8 cellular contexts compared by ENCODE assay signal in the genomic region with DNA sequence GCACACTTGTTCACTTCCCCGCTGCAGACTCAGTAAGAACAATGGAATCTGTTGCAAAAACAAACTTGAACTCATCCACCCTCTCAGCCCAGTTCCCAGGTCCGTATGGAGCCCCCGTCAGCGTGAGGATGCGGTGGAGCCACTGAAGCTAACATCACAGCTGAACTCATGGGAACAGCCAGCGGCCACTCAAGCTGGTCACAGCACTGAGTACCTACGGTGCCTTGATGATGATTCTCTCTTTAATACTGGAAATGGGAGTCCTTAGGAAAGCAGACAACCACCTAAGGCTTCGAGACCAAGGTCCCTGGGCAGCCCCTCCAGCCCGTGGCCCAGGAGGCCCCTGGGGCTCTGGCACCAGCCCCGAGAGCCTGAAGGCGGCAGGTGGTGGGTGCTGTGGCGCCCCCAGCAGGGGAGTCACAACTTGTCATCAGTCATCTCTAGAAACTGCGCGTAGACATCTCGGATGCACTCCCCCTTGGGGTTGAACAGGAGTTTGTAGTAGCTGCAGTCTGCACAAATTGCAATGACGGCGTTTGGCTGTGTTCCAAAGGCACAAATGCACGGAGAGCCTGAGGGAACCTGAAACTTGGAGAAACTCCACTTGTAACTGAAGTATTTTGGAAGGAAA. TPM values are rescaled to one million over a fixed set of nuclear protein-coding genes. Genes with fewer than 3 reads are reported as not detected.
A peak's percentile ranks its signal among the peaks of the same experiment; 100 is the strongest.
DNase-seq lines count a peak whose midpoint lies in the region; ATAC-seq and TF ChIP-seq lines count a peak whose summit lies in the region.
"Had no signal": no experiment of that assay in that cellular context is flagged by ENCODE, and none has a peak within 500 bp of the region (broad histone marks: within the 10 kb centered on the region; RNA-seq: fewer than 3 reads in every experiment).

No MANE protein-coding gene starts in this region.

- peak; percentile 10 for DNase-seq in NCI-H446 treated with DMSO at 0.1 percent for 48 hours (lab: John Stamatoyannopoulos, UW)
- DNase-seq in activated naive CD8-positive, alpha-beta T cell treated with anti-CD3 and anti-CD28 coated beads for 36 hours, result peak; percentile 40
- DNase-seq in heart right ventricle, result peak; percentile 43 to 70
- DNase-seq in stimulated activated CD4-positive, alpha-beta T cell treated with anti-CD3 and anti-CD28 coated beads, Interleukin-4, amount 100 ng/mL, for 1 hour, result peak; percentile 16
- DNase-seq in AG20443 (ENCODE audit: low spot score), result no peak

- H3K4me1 ChIP-seq in heart right ventricle, result peaks cover 0 to 26% (median 10%) of the 10 kb centered on the region in 9 donors

- peak; percentile 46; the same call in 2 of the 3 replicates for TF ChIP-seq CTCF in GM12872 (IDR thresholded peaks at IDR 0.05; ENCODE audit: insufficient read depth, low read depth, low read length)
- TF ChIP-seq CTCF in heart right ventricle (IDR thresholded peaks at IDR 0.05), result peak in 7 of 9 donors; percentile 28 to 56 (median 37)

- H3K27me3 Mint-ChIP-seq in activated naive CD8-positive, alpha-beta T cell treated with anti-CD3 and anti-CD28 coated beads for 36 hours, result no peaks in the 10 kb centered on the region

- no peaks in the 10 kb centered on the region for H3K36me3 ChIP-seq in heart right ventricle

- 38 to 42% methylated on average over 18 of the region's 18 CpGs for WGBS in heart right ventricle, 2 donors

- no peaks in the 10 kb centered on the region for H3K27me3 ChIP-seq in heart right ventricle

- ATAC-seq in heart right ventricle (peak in 7 of 8 donors; percentile 31 to 68 (median 52)), HG03439 (IDR thresholded peaks at IDR 0.05; ENCODE audit: unreplicated experiment) (no peak)

- intact Hi-C loops in heart right ventricle (cut with DNase I), result no loop called here

- peak overlapping the region in 2 of 10 donors; percentile 6 to 10 for H3K4me3 ChIP-seq in heart right ventricle

- H3K4me1 Mint-ChIP-seq in activated naive CD8-positive, alpha-beta T cell treated with anti-CD3 and anti-CD28 coated beads for 36 hours, result peaks cover 20% of the 10 kb centered on the region

- no peak overlapping the region for H3K27ac Mint-ChIP-seq in activated naive CD8-positive, alpha-beta T cell treated with anti-CD3 and anti-CD28 coated beads for 36 hours
- H3K27ac Mint-ChIP-seq: T-helper 1 cell treated with Interleukin-12 subunit alpha and Interleukin-12 subunit beta and Interleukin-4 antibody, amounts not matched to agents 30 μg/mL and 1 μg/mL, for 36 hours had no signal

- no peaks in the 10 kb centered on the region for H3K9me3 Mint-ChIP-seq in activated naive CD8-positive, alpha-beta T cell treated with anti-CD3 and anti-CD28 coated beads for 36 hours
- H3K9me3 Mint-ChIP-seq: T-helper 1 cell treated with Interleukin-12 subunit alpha and Interleukin-12 subunit beta and Interleukin-4 antibody, amounts not matched to agents 30 μg/mL and 1 μg/mL, for 36 hours had no signal

- no peaks in the 10 kb centered on the region for H3K9me3 ChIP-seq in heart right ventricle

- no peaks in the 10 kb centered on the region for H3K36me3 Mint-ChIP-seq in activated naive CD8-positive, alpha-beta T cell treated with anti-CD3 and anti-CD28 coated beads for 36 hours

- no peak overlapping the region for H3K4me3 Mint-ChIP-seq in activated naive CD8-positive, alpha-beta T cell treated with anti-CD3 and anti-CD28 coated beads for 36 hours
- H3K4me3 Mint-ChIP-seq: T-helper 1 cell treated with Interleukin-12 subunit alpha and Interleukin-12 subunit beta and Interleukin-4 antibody, amounts not matched to agents 30 μg/mL and 1 μg/mL, for 36 hours had no signal

- no peak overlapping the region for H3K27ac ChIP-seq in heart right ventricle

RNA-seq across cellular contexts. Expression of a gene that starts 31.0 kb away (rescaled TPM):
- total RNA-seq in activated naive CD8-positive, alpha-beta T cell treated with anti-CD3 and anti-CD28 coated beads for 36 hours, result 10 to 100 TPM; 22.8 to 22.9 TPM
- total RNA-seq in heart right ventricle, result 10 to 100 TPM; 45.2 to 72.2 (median 48.5) TPM
- polyA plus RNA-seq in heart right ventricle, result 10 to 100 TPM; 32.5 to 76.6 TPM
